8 cellular contexts compared by ENCODE assay signal in genomic region chr19:11558881-11559828, GRCh38. TPM values are rescaled to one million over a fixed set of nuclear protein-coding genes. Genes with fewer than 3 reads are reported as not detected.
DNase-seq lines count a peak whose midpoint lies in the region; ATAC-seq and TF ChIP-seq lines count a peak whose summit lies in the region.

Gene ELOF1 (minus strand): TSS chr19:11559230. CDS start chr19:11554347, 4,883 bp downstream.

- peak in 3 of 4 donors; percentile 45 to 81 (median 77) for TF ChIP-seq POLR2A in upper lobe of left lung (IDR thresholded peaks at IDR 0.05)

- no peaks in the 10 kb centered on the region for H3K27me3 ChIP-seq in heart right ventricle
- H3K27me3 ChIP-seq in upper lobe of left lung = no peaks in the 10 kb centered on the region

- H3K4me3 ChIP-seq in heart right ventricle (peak within 1 kb of the TSS; percentile 61 to 96 (median 82)), upper lobe of left lung (peak within 1 kb of the TSS; percentile 79 to 97 (median 88))

- ATAC-seq in HG02840 (IDR thresholded peaks at IDR 0.05; ENCODE audit: low FRiP score, unreplicated experiment) (peak; percentile 84), heart right ventricle (peak; percentile 97 to 99 (median 99)), upper lobe of left lung (ENCODE audit: low FRiP score in 2 of 2) (peak; percentile 97 to 99)

- H3K4me1 ChIP-seq in heart right ventricle (peaks cover 9 to 44% (median 36%) of the 10 kb centered on the region in 9 donors), upper lobe of left lung (peaks cover 22 to 28% (median 26%) of the 10 kb centered on the region in 4 donors)

- 2 to 4% methylated on average over 57 of the region's 57 CpGs for WGBS in heart right ventricle, 2 donors
- WGBS in upper lobe of left lung, 2 donors = 8 to 11% methylated on average over 19 to 38 of the region's 57 CpGs

- intact Hi-C loops in T-helper 1 cell treated with Interleukin-12 subunit alpha and Interleukin-12 subunit beta and Interleukin-4 antibody, amounts not matched to agents 30 ng/mL and 1 ng/mL, for 36 hours (cut with micrococcal nuclease) = loop anchor here (1.0 kb wide), 10 partner anchors 23 to 404 kb away; partner anchors contain the start of genes ECSIT, ODAD3, PRKCSH and SPC24
- intact Hi-C loops in heart right ventricle (cut with DNase I) = loop anchor here in 1 of 10 donors (2.0 kb wide), 1 partner anchor 22 kb away; no protein-coding TSS in a partner anchor
- intact Hi-C loops in posterior cingulate gyrus (cut with DNase I) = loop anchor here (5.0 kb wide), 2 partner anchors 33 to 52 kb away; partner anchors contain the start of gene ZNF653

- H3K9me3 ChIP-seq in heart right ventricle = no peaks in the 10 kb centered on the region
- no peaks in the 10 kb centered on the region for H3K9me3 ChIP-seq in upper lobe of left lung

- H3K36me3 ChIP-seq in heart right ventricle (peaks cover 0 to 27% (median 5%) of the 10 kb centered on the region in 9 donors), upper lobe of left lung (peaks cover 0 to 17% (median 10%) of the 10 kb centered on the region in 4 donors)

- DNase-seq in NCI-H146 treated with DMSO at 0.1 percent for 48 hours (lab: John Stamatoyannopoulos, UW; ENCODE audit: unreplicated experiment) (peak; percentile 98), amniotic epithelial cell (ENCODE audit: low read depth) (peak; percentile 96), heart right ventricle (peak; percentile 97 to 98), posterior cingulate gyrus (peak; percentile 95 to 100 (median 98)), upper lobe of left lung (peak; percentile 97 to 99)

- no peak for TF ChIP-seq EP300 in upper lobe of left lung (IDR thresholded peaks at IDR 0.05)

- H3K27ac ChIP-seq in heart right ventricle (peak within 1 kb of the TSS; percentile 15 to 87 (median 74)), upper lobe of left lung (peak within 1 kb of the TSS; percentile 69 to 85 (median 78))

- TF ChIP-seq CTCF in GM12873 (IDR thresholded peaks at IDR 0.05; ENCODE audit: insufficient read depth, low read depth, low read length, missing control alignments) = peak; percentile 15
- peak in 3 of 9 donors; percentile 24 to 45 (median 37) for TF ChIP-seq CTCF in heart right ventricle (IDR thresholded peaks at IDR 0.05)
- peak in 3 of 6 experiments; percentile 18 to 54 (median 38) for TF ChIP-seq CTCF in upper lobe of left lung (IDR thresholded peaks at IDR 0.05)

RNA-seq across cellular contexts. Expression of gene ELOF1, which starts in this region (rescaled TPM):
- 64.3 and 64.6 TPM in 2 replicates for total RNA-seq in T-helper 1 cell treated with Interleukin-12 subunit alpha and Interleukin-12 subunit beta and Interleukin-4 antibody, amounts not matched to agents 30 ng/mL and 1 ng/mL, for 36 hours
- 10 to 100 TPM; 24.9 to 37.5 (median 30.9) TPM for total RNA-seq in heart right ventricle
- polyA plus RNA-seq in heart right ventricle = 10 to 100 TPM; 52.2 to 91.0 TPM
- total RNA-seq in upper lobe of left lung = 10 to 100 TPM; 21.0 to 58.3 (median 42.9) TPM

Comparison
In these comparisons a context has a peak if more than half of its experiments do, and no peak if none do; other contexts are left out.
1. Peak in every context shown above with its lines: DNase-seq, ATAC-seq, H3K4me3 ChIP-seq and H3K27ac ChIP-seq.